ENCODE assay signal across 9 cellular contexts in the genomic region with DNA sequence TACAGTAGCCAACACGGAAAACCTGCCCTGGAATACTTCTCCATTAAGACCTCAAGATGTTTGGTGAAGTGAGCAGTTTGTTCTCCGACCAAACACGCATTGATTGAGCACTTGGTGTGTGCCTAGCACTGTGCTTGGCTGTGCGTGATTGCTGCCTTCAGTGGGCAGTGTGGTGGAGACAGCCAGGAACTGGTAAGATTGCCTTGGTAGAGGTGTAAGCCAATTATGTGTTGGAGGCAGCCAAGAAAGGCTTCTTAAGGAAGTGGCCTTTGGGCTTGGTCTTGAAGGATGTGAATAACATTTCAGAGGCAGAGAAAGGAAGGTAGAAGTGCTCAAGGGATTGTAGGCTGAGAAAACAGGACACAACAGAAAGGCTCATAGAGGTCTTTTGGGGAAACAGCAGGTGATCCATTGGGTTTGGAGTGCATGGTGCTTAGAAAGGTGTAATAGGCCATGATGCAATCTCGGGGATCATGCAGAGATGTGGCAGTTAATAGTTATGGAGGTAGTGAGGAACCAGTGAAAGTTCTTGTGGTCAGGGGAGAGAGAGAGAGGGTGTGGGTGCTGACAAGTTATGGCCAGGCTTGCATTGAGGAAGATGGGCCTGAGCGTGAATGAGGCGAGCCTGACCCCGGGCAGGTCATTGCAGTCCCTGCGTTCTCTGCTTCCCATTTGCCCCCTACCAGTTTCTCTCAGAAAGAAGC. TPM values are rescaled to one million over a fixed set of nuclear protein-coding genes. Genes with fewer than 3 reads are reported as not detected.
DNase-seq lines count a peak whose midpoint lies in the region; ATAC-seq and TF ChIP-seq lines count a peak whose summit lies in the region.
"Had no signal": no experiment of that assay in that cellular context is flagged by ENCODE, and none has a peak within 500 bp of the region (broad histone marks: within the 10 kb centered on the region; RNA-seq: fewer than 3 reads in every experiment).

No MANE protein-coding gene starts in this region.

- peak; percentile 37 for ATAC-seq in activated CD8-positive, alpha-beta memory T cell treated with anti-CD3 and anti-CD28 coated beads, Interleukin-2, amount 10 ng/mL, durations not matched to agents 7 days and 5 days
- peak; percentile 38 for ATAC-seq in HG03103 (IDR thresholded peaks at IDR 0.05; ENCODE audit: low read depth, unreplicated experiment)
- peak; percentile 11 for ATAC-seq in activated CD8-positive, alpha-beta T cell treated with anti-CD3 and anti-CD28 coated beads for 36 hours

- intact Hi-C loops in activated CD8-positive, alpha-beta T cell treated with anti-CD3 and anti-CD28 coated beads for 36 hours (cut with micrococcal nuclease): no loop called here
- intact Hi-C loops in thyroid gland (cut with DNase I) (no loop called here), ovary (cut with DNase I) (no loop called here)

- H3K27ac Mint-ChIP-seq in activated CD8-positive, alpha-beta memory T cell treated with anti-CD3 and anti-CD28 coated beads, Interleukin-2, amount 10 ng/mL, durations not matched to agents 7 days and 5 days: peak overlapping the region; percentile 70
- peak overlapping the region; percentile 96 for H3K27ac Mint-ChIP-seq in activated CD8-positive, alpha-beta T cell treated with anti-CD3 and anti-CD28 coated beads for 36 hours

- peaks cover 81% of the 10 kb centered on the region for H3K4me1 Mint-ChIP-seq in activated CD8-positive, alpha-beta memory T cell treated with anti-CD3 and anti-CD28 coated beads, Interleukin-2, amount 10 ng/mL, durations not matched to agents 7 days and 5 days
- peaks cover 84% of the 10 kb centered on the region for H3K4me1 Mint-ChIP-seq in activated CD8-positive, alpha-beta T cell treated with anti-CD3 and anti-CD28 coated beads for 36 hours (ENCODE audit: low read depth)

- peak overlapping the region; percentile 41 for H3K4me3 Mint-ChIP-seq in activated CD8-positive, alpha-beta memory T cell treated with anti-CD3 and anti-CD28 coated beads, Interleukin-2, amount 10 ng/mL, durations not matched to agents 7 days and 5 days
- peak overlapping the region; percentile 96 for H3K4me3 Mint-ChIP-seq in activated CD8-positive, alpha-beta T cell treated with anti-CD3 and anti-CD28 coated beads for 36 hours

- H3K27ac ChIP-seq in thyroid gland (peak overlapping the region; percentile 18 to 61 (median 27)), ovary (no peak overlapping the region)
- H3K27ac ChIP-seq: stomach had no signal

- H3K36me3 Mint-ChIP-seq in activated CD8-positive, alpha-beta memory T cell treated with anti-CD3 and anti-CD28 coated beads, Interleukin-2, amount 10 ng/mL, durations not matched to agents 7 days and 5 days: peaks cover 25% of the 10 kb centered on the region
- peaks cover 61% of the 10 kb centered on the region for H3K36me3 Mint-ChIP-seq in activated CD8-positive, alpha-beta T cell treated with anti-CD3 and anti-CD28 coated beads for 36 hours (ENCODE audit: low read depth)

- H3K9me3 ChIP-seq in thyroid gland: no peaks in the 10 kb centered on the region
- H3K9me3 ChIP-seq in ovary: no peaks in the 10 kb centered on the region
- H3K9me3 ChIP-seq: stomach had no signal

- DNase-seq in activated CD8-positive, alpha-beta memory T cell treated with anti-CD3 and anti-CD28 coated beads, Interleukin-2, amount 10 ng/mL, durations not matched to agents 7 days and 5 days: peak; percentile 67
- no peak for DNase-seq in activated CD8-positive, alpha-beta memory T cell treated with anti-CD3 and anti-CD28 coated beads, Interleukin-2, amount 50 U/mL, for 48 hours
- peak; percentile 45 for DNase-seq in activated CD8-positive, alpha-beta T cell treated with anti-CD3 and anti-CD28 coated beads for 36 hours
- DNase-seq in thyroid gland: no peak
- DNase-seq in NCI-H2196 (lab: John Stamatoyannopoulos, UW; ENCODE audit: unreplicated experiment): no peak
- DNase-seq in stimulated activated CD8-positive, alpha-beta memory T cell treated with anti-CD3 and anti-CD28 coated beads, Interleukin-4, amount 100 ng/mL, for 48 hours: no peak
- DNase-seq in ovary: no peak
- DNase-seq: stomach had no signal

- H3K9me3 Mint-ChIP-seq in activated CD8-positive, alpha-beta memory T cell treated with anti-CD3 and anti-CD28 coated beads, Interleukin-2, amount 10 ng/mL, durations not matched to agents 7 days and 5 days (ENCODE audit: low read depth): no peaks in the 10 kb centered on the region
- no peaks in the 10 kb centered on the region for H3K9me3 Mint-ChIP-seq in activated CD8-positive, alpha-beta T cell treated with anti-CD3 and anti-CD28 coated beads for 36 hours

- no peak for TF ChIP-seq EP300 in ovary (IDR thresholded peaks at IDR 0.05)

- TF ChIP-seq CTCF in activated CD8-positive, alpha-beta T cell treated with anti-CD3 and anti-CD28 coated beads for 36 hours (IDR thresholded peaks at IDR 0.05): no peak
- TF ChIP-seq CTCF in thyroid gland (IDR thresholded peaks at IDR 0.05) (no peak), ovary (IDR thresholded peaks at IDR 0.05) (no peak)

- H3K36me3 ChIP-seq in thyroid gland: no peaks in the 10 kb centered on the region
- no peaks in the 10 kb centered on the region for H3K36me3 ChIP-seq in ovary
- H3K36me3 ChIP-seq: stomach had no signal

- TF ChIP-seq POLR2A in thyroid gland (IDR thresholded peaks at IDR 0.05) (no peak), ovary (IDR thresholded peaks at IDR 0.05) (no peak)

- WGBS in thyroid gland, 2 donors: 86 to 88% methylated on average over 9 of the region's 9 CpGs
- 89 to 96% (median 90%) methylated on average over 9 of the region's 9 CpGs for WGBS in ovary, 3 donors

- H3K4me1 ChIP-seq in thyroid gland (peaks cover 55 to 74% of the 10 kb centered on the region in 2 donors), ovary (ENCODE audit: insufficient read depth) (peaks cover 10% of the 10 kb centered on the region)

- POLR2A ChIA-PET in activated CD8-positive, alpha-beta T cell treated with anti-CD3 and anti-CD28 coated beads for 36 hours (lab: Charles Lee): interaction anchor here (0.8 to 9.3 kb wide), 5 partner anchors 8 to 104 kb away, joined by 3 to 112 read pairs (median 20); no protein-coding TSS in a partner anchor

- CTCF ChIA-PET in activated CD8-positive, alpha-beta memory T cell treated with anti-CD3 and anti-CD28 coated beads, Interleukin-2, amount 10 ng/mL, durations not matched to agents 7 days and 5 days (lab: Charles Lee): interaction anchor here (1.2 kb wide), 1 partner anchor 209 kb away, joined by 4 read pairs; no protein-coding TSS in a partner anchor
- CTCF ChIA-PET in activated CD8-positive, alpha-beta T cell treated with anti-CD3 and anti-CD28 coated beads for 36 hours (lab: Charles Lee): interaction anchor here (0.9 to 2.3 kb wide), 2 partner anchors 8 to 283 kb away, joined by 3 to 12 read pairs; no protein-coding TSS in a partner anchor

- H3K4me3 ChIP-seq in thyroid gland (replicated peaks in 1 of 3): no peak overlapping the region
- no peak overlapping the region for H3K4me3 ChIP-seq in ovary
- H3K4me3 ChIP-seq: stomach had no signal

- no peaks in the 10 kb centered on the region for H3K27me3 Mint-ChIP-seq in activated CD8-positive, alpha-beta memory T cell treated with anti-CD3 and anti-CD28 coated beads, Interleukin-2, amount 10 ng/mL, durations not matched to agents 7 days and 5 days
- H3K27me3 Mint-ChIP-seq in activated CD8-positive, alpha-beta T cell treated with anti-CD3 and anti-CD28 coated beads for 36 hours: no peaks in the 10 kb centered on the region

- H3K27me3 ChIP-seq in thyroid gland: no peaks in the 10 kb centered on the region
- H3K27me3 ChIP-seq in ovary: no peaks in the 10 kb centered on the region
- H3K27me3 ChIP-seq: stomach had no signal

RNA-seq across cellular contexts. Expression of gene B3GNT2, which starts 6.3 kb away (rescaled TPM):
- 10 to 100 TPM; 32.5 to 43.1 TPM for total RNA-seq in activated CD8-positive, alpha-beta memory T cell treated with anti-CD3 and anti-CD28 coated beads, Interleukin-2, amount 10 ng/mL, durations not matched to agents 7 days and 5 days
- total RNA-seq in activated CD8-positive, alpha-beta T cell treated with anti-CD3 and anti-CD28 coated beads for 36 hours: 10 to 100 TPM; 44.3 to 45.5 TPM
- 10 to 100 TPM; 18.9 to 37.1 (median 27.3) TPM for total RNA-seq in thyroid gland
- 10 to 100 TPM in 4 of 7 donors, 1 to 10 TPM in 3; 6.7 to 20.6 (median 11.2) TPM for total RNA-seq in ovary
- polyA plus RNA-seq in ovary: 10 to 100 TPM in 1 of 2 donors, 1 to 10 TPM in 1; 9.8 to 20.5 TPM

Comparison
In these comparisons a context has a peak if more than half of its experiments do, and no peak if none do; other contexts are left out.
1. DNase-seq: peak in activated CD8-positive, alpha-beta memory T cell treated with anti-CD3 and anti-CD28 coated beads, Interleukin-2, amount 10 ng/mL, durations not matched to agents 7 days and 5 days (single experiment) and activated CD8-positive, alpha-beta T cell treated with anti-CD3 and anti-CD28 coated beads for 36 hours (single experiment); none in activated CD8-positive, alpha-beta memory T cell treated with anti-CD3 and anti-CD28 coated beads, Interleukin-2, amount 50 U/mL, for 48 hours (single experiment), thyroid gland (0 of 2), NCI-H2196 (single experiment), stimulated activated CD8-positive, alpha-beta memory T cell treated with anti-CD3 and anti-CD28 coated beads, Interleukin-4, amount 100 ng/mL, for 48 hours (single experiment) and ovary (0 of 5).
2. H3K27ac ChIP-seq: peak in thyroid gland (3 of 3); none in ovary (0 of 2).
3. Peak in every context shown above with its lines, with median percentiles within 50 percentile points of each other: ATAC-seq.